1 cellular context compared by ENCODE assay signal in the genomic region with DNA sequence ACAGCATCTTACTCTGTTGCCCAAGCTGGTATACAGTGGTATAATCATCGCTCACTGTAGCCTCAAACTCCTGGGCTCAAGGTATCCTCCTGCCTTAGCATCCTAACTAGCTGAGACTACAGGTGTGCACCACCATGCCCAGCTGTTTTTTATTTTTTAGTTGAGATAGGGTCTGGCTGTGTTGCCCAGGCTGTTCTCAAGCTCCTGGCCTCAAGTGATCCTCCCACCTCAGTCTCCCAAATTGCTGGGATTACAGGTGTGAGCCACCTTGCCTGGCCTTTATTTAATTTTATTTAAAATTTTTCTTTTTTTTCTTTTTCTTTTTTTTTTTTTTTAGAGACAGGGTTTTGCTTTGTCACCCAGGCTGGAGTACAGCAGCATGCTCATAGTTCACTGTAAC.
TF ChIP-seq lines count a peak whose summit lies in the region.

No MANE protein-coding gene starts in this region.

TF ChIP-seq in HEK293T, 16 proteins besides CTCF, POLR2A, EP300 and RAD21:
- TF ChIP-seq, protein P1, sequence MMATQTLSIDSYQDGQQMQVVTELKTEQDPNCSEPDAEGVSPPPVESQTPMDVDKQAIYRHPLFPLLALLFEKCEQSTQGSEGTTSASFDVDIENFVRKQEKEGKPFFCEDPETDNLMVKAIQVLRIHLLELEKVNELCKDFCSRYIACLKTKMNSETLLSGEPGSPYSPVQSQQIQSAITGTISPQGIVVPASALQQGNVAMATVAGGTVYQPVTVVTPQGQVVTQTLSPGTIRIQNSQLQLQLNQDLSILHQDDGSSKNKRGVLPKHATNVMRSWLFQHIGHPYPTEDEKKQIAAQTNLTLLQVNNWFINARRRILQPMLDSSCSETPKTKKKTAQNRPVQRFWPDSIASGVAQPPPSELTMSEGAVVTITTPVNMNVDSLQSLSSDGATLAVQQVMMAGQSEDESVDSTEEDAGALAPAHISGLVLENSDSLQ (IDR thresholded peaks at IDR 0.05) = no peak
- no peak for TF ChIP-seq SP1 (IDR thresholded peaks at IDR 0.05)
TF ChIP-seq in HEK293T: peak in this region for 0.
